8 cellular contexts compared by ENCODE assay signal in genomic region chr4:2241410-2242353, GRCh38. TPM values are rescaled to one million over a fixed set of nuclear protein-coding genes. Genes with fewer than 3 reads are reported as not detected.
DNase-seq lines count a peak whose midpoint lies in the region; ATAC-seq and TF ChIP-seq lines count a peak whose summit lies in the region.

TSS of gene HAUS3 (minus strand) at chr4:2242121. CDS start at chr4:2240946, 1,175 bp downstream.
TSS of gene POLN (minus strand) at chr4:2242121. CDS start at chr4:2229231, 12,890 bp downstream.

- DNase-seq in GM10248 (ENCODE audit: extremely low spot score) (peak; percentile 100), NCI-H1092 treated with DMSO at 0.1 percent for 48 hours (lab: John Stamatoyannopoulos, UW) (peak; percentile 95), Right ventricle myocardium inferior (ENCODE audit: missing footprints) (peak; percentile 99), tibial artery (peak; percentile 97 to 99)
- DNase-seq in activated naive CD8-positive, alpha-beta T cell treated with anti-CD3 and anti-CD28 coated beads for 36 hours: peak; percentile 100

- H3K27me3 ChIP-seq in parathyroid adenoma (ENCODE audit: control insufficient read depth, insufficient read depth, low read length) (no peaks in the 10 kb centered on the region), tibial artery (no peaks in the 10 kb centered on the region)

- POLR2A ChIA-PET in GM10248 (lab: Yijun Ruan, JAX): interaction anchor here (1.0 to 1.2 kb wide), 4 partner anchors 9 to 21 kb away, joined by 3 to 6 read pairs (median 4); partner anchors contain the start of gene MXD4

- ATAC-seq in HG02610 (IDR thresholded peaks at IDR 0.05; ENCODE audit: unreplicated experiment): peak; percentile 92
- peak; percentile 93 for ATAC-seq in SK-N-SH treated with all-trans-retinoic acid at 6 μM for 48 hours
- ATAC-seq in Right ventricle myocardium inferior: peak; percentile 98

- peak within 1 kb of the TSS; percentile 87 for H3K4me3 Mint-ChIP-seq in activated naive CD8-positive, alpha-beta T cell treated with anti-CD3 and anti-CD28 coated beads for 36 hours

- H3K36me3 Mint-ChIP-seq in activated naive CD8-positive, alpha-beta T cell treated with anti-CD3 and anti-CD28 coated beads for 36 hours: peaks cover 30% of the 10 kb centered on the region

- H3K27me3 Mint-ChIP-seq in activated naive CD8-positive, alpha-beta T cell treated with anti-CD3 and anti-CD28 coated beads for 36 hours: no peaks in the 10 kb centered on the region

- H3K79me2 ChIP-seq in parathyroid adenoma: peaks cover 7% of the 10 kb centered on the region

- intact Hi-C loops in Right ventricle myocardium inferior (cut with DNase I): loop anchor here (2.0 to 5.0 kb wide), 2 partner anchors 15 to 176 kb away; partner anchors contain the start of genes CFAP99 and ZFYVE28
- intact Hi-C loops in tibial artery (cut with DNase I; ENCODE audit: low total_unique reads): loop anchor here (5.0 kb wide), 3 partner anchors 176 to 559 kb away; partner anchors contain the start of genes CFAP99, FAM53A and ZFYVE28

- H3K4me1 Mint-ChIP-seq in activated naive CD8-positive, alpha-beta T cell treated with anti-CD3 and anti-CD28 coated beads for 36 hours: peaks cover 55% of the 10 kb centered on the region

- TF ChIP-seq CTCF in GM10248 (IDR thresholded peaks at IDR 0.05; ENCODE audit: control extremely low read depth, extremely low read depth, low read depth, missing control alignments): no peak
- no peak for TF ChIP-seq CTCF in parathyroid adenoma (IDR thresholded peaks at IDR 0.05)
- TF ChIP-seq CTCF in tibial artery (IDR thresholded peaks at IDR 0.05): no peak

- H3K27ac ChIP-seq in parathyroid adenoma: no peak within 1 kb of the TSS
- peak within 1 kb of the TSS; percentile 71 to 82 for H3K27ac ChIP-seq in tibial artery

- H3K4me3 ChIP-seq in parathyroid adenoma (ENCODE audit: low read depth, low read length): peak within 1 kb of the TSS; percentile 79
- peak within 1 kb of the TSS; percentile 76 to 94 for H3K4me3 ChIP-seq in tibial artery

- peak within 1 kb of the TSS; percentile 89 for H3K27ac Mint-ChIP-seq in activated naive CD8-positive, alpha-beta T cell treated with anti-CD3 and anti-CD28 coated beads for 36 hours

- H3K36me3 ChIP-seq in parathyroid adenoma (ENCODE audit: control insufficient read depth, insufficient read depth, low read length) (no peaks in the 10 kb centered on the region), tibial artery (peaks cover 0 to 3% (median 1%) of the 10 kb centered on the region in 3 donors)

- CTCF ChIA-PET in GM10248 (lab: Yijun Ruan, JAX): interaction anchor here (1.0 to 1.8 kb wide), 8 partner anchors 8 to 230 kb away, joined by 3 to 6 read pairs (median 4); partner anchors contain the start of gene RNF4

- H2AFZ ChIP-seq in parathyroid adenoma: peak within 1 kb of the TSS; percentile 77

- peak within 1 kb of the TSS; percentile 68 for H3K4me2 ChIP-seq in parathyroid adenoma (ENCODE audit: low read length)

- H3K9me3 Mint-ChIP-seq in activated naive CD8-positive, alpha-beta T cell treated with anti-CD3 and anti-CD28 coated beads for 36 hours: no peaks in the 10 kb centered on the region

- no peak within 1 kb of the TSS for H3K9ac ChIP-seq in parathyroid adenoma

- no peaks in the 10 kb centered on the region for H3K9me3 ChIP-seq in parathyroid adenoma (ENCODE audit: control insufficient read depth, low read length)
- H3K9me3 ChIP-seq in tibial artery: no peaks in the 10 kb centered on the region

- H3K4me1 ChIP-seq in parathyroid adenoma (peaks cover 5% of the 10 kb centered on the region), tibial artery (peaks cover 0 to 85% (median 35%) of the 10 kb centered on the region in 4 donors)

TF ChIP-seq in SK-N-SH treated with all-trans-retinoic acid at 6 μM for 48 hours, 23 proteins besides CTCF, POLR2A, EP300 and RAD21:
- TF ChIP-seq TOX (CRISPR knock-in tag; IDR thresholded peaks at IDR 0.05; ENCODE audit: borderline replicate concordance) (no peak), OSR1 (CRISPR knock-in tag; IDR thresholded peaks at IDR 0.05) (no peak), ZNF70 (CRISPR knock-in tag; IDR thresholded peaks at IDR 0.05) (no peak), PATZ1 (CRISPR knock-in tag; IDR thresholded peaks at IDR 0.05; ENCODE audit: borderline replicate concordance) (no peak), GLIS3 (CRISPR knock-in tag; IDR thresholded peaks at IDR 0.05) (no peak), PPARA (CRISPR knock-in tag; IDR thresholded peaks at IDR 0.05; ENCODE audit: borderline replicate concordance) (no peak), TCF4 (CRISPR knock-in tag; IDR thresholded peaks at IDR 0.05; ENCODE audit: borderline replicate concordance) (no peak), SNAI2 (CRISPR knock-in tag; IDR thresholded peaks at IDR 0.05) (no peak), ISL1 (CRISPR knock-in tag; IDR thresholded peaks at IDR 0.05) (no peak), ZFP3 (CRISPR knock-in tag; IDR thresholded peaks at IDR 0.05) (no peak), RARB (CRISPR knock-in tag; IDR thresholded peaks at IDR 0.05) (no peak), ARNTL (CRISPR knock-in tag; IDR thresholded peaks at IDR 0.05; ENCODE audit: borderline replicate concordance, low read depth) (no peak), ZFP30 (CRISPR knock-in tag; IDR thresholded peaks at IDR 0.05) (no peak), POU6F1 (CRISPR knock-in tag; IDR thresholded peaks at IDR 0.05; ENCODE audit: borderline replicate concordance, low read depth) (no peak), BACH2 (CRISPR knock-in tag; IDR thresholded peaks at IDR 0.05; ENCODE audit: borderline replicate concordance) (no peak), ZNF565 (CRISPR knock-in tag; conservative IDR thresholded peaks at IDR 0.05; ENCODE audit: low read depth) (no peak), ZNF8 (CRISPR knock-in tag; IDR thresholded peaks at IDR 0.05) (no peak), ZC3H10 (CRISPR knock-in tag; IDR thresholded peaks at IDR 0.05) (no peak), CSDC2 (CRISPR knock-in tag; IDR thresholded peaks at IDR 0.05) (no peak)

RNA-seq across cellular contexts. Expression of gene HAUS3, which starts in this region (rescaled TPM):
- 10 to 100 TPM; 23.6 to 23.7 TPM for total RNA-seq in activated naive CD8-positive, alpha-beta T cell treated with anti-CD3 and anti-CD28 coated beads for 36 hours
- 7.7 TPM for total RNA-seq in Right ventricle myocardium inferior

RNA-seq across cellular contexts. Expression of gene POLN, which starts in this region (rescaled TPM):
- total RNA-seq in activated naive CD8-positive, alpha-beta T cell treated with anti-CD3 and anti-CD28 coated beads for 36 hours: 1 to 10 TPM in 1 of 2 experiments, under 1 TPM in 1; 0.92 to 1.0 TPM
- 2.0 TPM for total RNA-seq in Right ventricle myocardium inferior
